In genomic region chr11:64776425-64776824, GRCh38 we compare ENCODE assay signal across 1 cellular context.
TF ChIP-seq lines count a peak whose summit lies in the region.

No MANE protein-coding gene starts in this region.

TF ChIP-seq in IMR-90, 13 proteins besides CTCF, POLR2A, EP300 and RAD21 (continued from another document):
- TF ChIP-seq, protein P1, sequence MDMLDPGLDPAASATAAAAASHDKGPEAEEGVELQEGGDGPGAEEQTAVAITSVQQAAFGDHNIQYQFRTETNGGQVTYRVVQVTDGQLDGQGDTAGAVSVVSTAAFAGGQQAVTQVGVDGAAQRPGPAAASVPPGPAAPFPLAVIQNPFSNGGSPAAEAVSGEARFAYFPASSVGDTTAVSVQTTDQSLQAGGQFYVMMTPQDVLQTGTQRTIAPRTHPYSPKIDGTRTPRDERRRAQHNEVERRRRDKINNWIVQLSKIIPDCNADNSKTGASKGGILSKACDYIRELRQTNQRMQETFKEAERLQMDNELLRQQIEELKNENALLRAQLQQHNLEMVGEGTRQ (IDR thresholded peaks at IDR 0.05; ENCODE audit: low read depth, low read length) = no peak
- TF ChIP-seq BHLHE40 (IDR thresholded peaks at IDR 0.05; ENCODE audit: low read depth, low read length) (no peak), ELK1 (IDR thresholded peaks at IDR 0.05; ENCODE audit: borderline replicate concordance, low read depth, low read length) (no peak), SMC3 (IDR thresholded peaks at IDR 0.05; ENCODE audit: low read depth, low read length) (no peak), FOS (IDR thresholded peaks at IDR 0.05; ENCODE audit: low read depth, low read length) (no peak), MAFK (IDR thresholded peaks at IDR 0.05; ENCODE audit: low read depth, low read length) (no peak), MAZ (IDR thresholded peaks at IDR 0.05; ENCODE audit: borderline replicate concordance, low read depth, low read length) (no peak)
